ENCODE assay signal across 1 cellular context in the genomic region with DNA sequence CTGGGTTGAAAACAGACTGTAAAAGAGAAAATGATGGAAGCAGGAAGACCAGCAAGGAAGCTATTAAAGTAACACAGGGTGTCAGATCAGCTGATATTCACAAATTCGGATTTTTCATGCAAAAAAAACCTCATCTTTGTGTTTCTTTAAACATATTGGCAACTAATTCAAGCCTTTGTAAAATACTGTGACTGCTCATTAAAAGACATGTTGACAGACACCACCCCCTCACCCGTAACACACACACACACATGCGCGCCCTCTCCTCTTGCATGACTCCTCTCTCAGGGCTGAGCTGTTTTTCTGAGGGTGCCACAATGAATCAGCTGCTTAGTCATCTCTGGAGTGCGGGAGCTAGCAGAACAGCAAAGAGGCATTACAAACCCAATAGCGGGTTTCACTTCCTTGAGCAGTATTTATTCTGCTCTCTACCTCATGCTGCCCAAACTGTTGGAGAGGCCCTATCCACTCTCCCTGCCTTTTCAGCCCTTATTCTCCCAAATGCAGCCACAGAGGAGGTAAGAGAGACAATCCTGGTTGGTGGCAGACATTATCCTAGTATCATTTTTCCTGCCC.
TF ChIP-seq lines count a peak whose summit lies in the region.

No MANE protein-coding gene starts in this region.

TF ChIP-seq in HCT116, 20 proteins besides CTCF, POLR2A, EP300 and RAD21 (continued from another document):
- TF ChIP-seq, protein P1, sequence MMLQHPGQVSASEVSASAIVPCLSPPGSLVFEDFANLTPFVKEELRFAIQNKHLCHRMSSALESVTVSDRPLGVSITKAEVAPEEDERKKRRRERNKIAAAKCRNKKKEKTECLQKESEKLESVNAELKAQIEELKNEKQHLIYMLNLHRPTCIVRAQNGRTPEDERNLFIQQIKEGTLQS (IDR thresholded peaks at IDR 0.05): no peak
- TF ChIP-seq, protein P2, sequence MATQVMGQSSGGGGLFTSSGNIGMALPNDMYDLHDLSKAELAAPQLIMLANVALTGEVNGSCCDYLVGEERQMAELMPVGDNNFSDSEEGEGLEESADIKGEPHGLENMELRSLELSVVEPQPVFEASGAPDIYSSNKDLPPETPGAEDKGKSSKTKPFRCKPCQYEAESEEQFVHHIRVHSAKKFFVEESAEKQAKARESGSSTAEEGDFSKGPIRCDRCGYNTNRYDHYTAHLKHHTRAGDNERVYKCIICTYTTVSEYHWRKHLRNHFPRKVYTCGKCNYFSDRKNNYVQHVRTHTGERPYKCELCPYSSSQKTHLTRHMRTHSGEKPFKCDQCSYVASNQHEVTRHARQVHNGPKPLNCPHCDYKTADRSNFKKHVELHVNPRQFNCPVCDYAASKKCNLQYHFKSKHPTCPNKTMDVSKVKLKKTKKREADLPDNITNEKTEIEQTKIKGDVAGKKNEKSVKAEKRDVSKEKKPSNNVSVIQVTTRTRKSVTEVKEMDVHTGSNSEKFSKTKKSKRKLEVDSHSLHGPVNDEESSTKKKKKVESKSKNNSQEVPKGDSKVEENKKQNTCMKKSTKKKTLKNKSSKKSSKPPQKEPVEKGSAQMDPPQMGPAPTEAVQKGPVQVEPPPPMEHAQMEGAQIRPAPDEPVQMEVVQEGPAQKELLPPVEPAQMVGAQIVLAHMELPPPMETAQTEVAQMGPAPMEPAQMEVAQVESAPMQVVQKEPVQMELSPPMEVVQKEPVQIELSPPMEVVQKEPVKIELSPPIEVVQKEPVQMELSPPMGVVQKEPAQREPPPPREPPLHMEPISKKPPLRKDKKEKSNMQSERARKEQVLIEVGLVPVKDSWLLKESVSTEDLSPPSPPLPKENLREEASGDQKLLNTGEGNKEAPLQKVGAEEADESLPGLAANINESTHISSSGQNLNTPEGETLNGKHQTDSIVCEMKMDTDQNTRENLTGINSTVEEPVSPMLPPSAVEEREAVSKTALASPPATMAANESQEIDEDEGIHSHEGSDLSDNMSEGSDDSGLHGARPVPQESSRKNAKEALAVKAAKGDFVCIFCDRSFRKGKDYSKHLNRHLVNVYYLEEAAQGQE (IDR thresholded peaks at IDR 0.05; ENCODE audit: low read depth): no peak
